1 cellular context compared by ENCODE assay signal in genomic region chr2:238092486-238093035, GRCh38.
TF ChIP-seq lines count a peak whose summit lies in the region.

No MANE protein-coding gene starts in this region.

TF ChIP-seq in H1, 55 proteins besides CTCF, POLR2A, EP300 and RAD21:
- no peak for TF ChIP-seq KDM1A (IDR thresholded peaks at IDR 0.05; ENCODE audit: borderline replicate concordance, low read length)
- TF ChIP-seq CBX5 (IDR thresholded peaks at IDR 0.05; ENCODE audit: low read depth, low read length): no peak
- no peak for TF ChIP-seq CHD1 (IDR thresholded peaks at IDR 0.05; ENCODE audit: low read depth, low read length)
- TF ChIP-seq POU5F1 (IDR thresholded peaks at IDR 0.05; ENCODE audit: low read depth, low read length): no peak
- TF ChIP-seq SIX5 (IDR thresholded peaks at IDR 0.05; ENCODE audit: low read depth, low read length): no peak
